Comparison of ENCODE assay signal across 19 cellular contexts in genomic region chr1:61616830-61617229, GRCh38.
"Had no signal": no experiment of that assay in that cellular context is flagged by ENCODE, and none has a peak within 500 bp of the region (broad histone marks: within the 10 kb centered on the region; RNA-seq: fewer than 3 reads in every experiment).

No MANE protein-coding gene starts in this region.

- H3K4me1 Mint-ChIP-seq: activated CD4-positive, alpha-beta memory T cell treated with anti-CD3 and anti-CD28 coated beads, Interleukin-2, amount 10 ng/mL, durations not matched to agents 7 days and 5 days; activated CD8-positive, alpha-beta memory T cell treated with anti-CD3 and anti-CD28 coated beads, Interleukin-2, amount 10 ng/mL, durations not matched to agents 7 days and 5 days; activated naive CD4-positive, alpha-beta T cell treated with anti-CD3 and anti-CD28 coated beads, Interleukin-2, amount 50 U/mL, for 24 hours; naive thymus-derived CD4-positive, alpha-beta T cell had no signal

- H3K27me3 Mint-ChIP-seq: activated naive CD4-positive, alpha-beta T cell treated with anti-CD3 and anti-CD28 coated beads, Interleukin-2, amount 50 U/mL, for 24 hours had no signal

- H3K36me3 ChIP-seq: adrenal gland, ascending aorta, heart right ventricle, sigmoid colon had no signal

- H3K4me3 Mint-ChIP-seq: activated CD4-positive, alpha-beta memory T cell treated with anti-CD3 and anti-CD28 coated beads, Interleukin-2, amount 10 ng/mL, durations not matched to agents 7 days and 5 days; activated CD8-positive, alpha-beta memory T cell treated with anti-CD3 and anti-CD28 coated beads, Interleukin-2, amount 10 ng/mL, durations not matched to agents 7 days and 5 days; activated naive CD4-positive, alpha-beta T cell treated with anti-CD3 and anti-CD28 coated beads, Interleukin-2, amount 50 U/mL, for 24 hours; naive thymus-derived CD4-positive, alpha-beta T cell; neural crest cell had no signal

- H3K9me3 Mint-ChIP-seq: activated CD4-positive, alpha-beta memory T cell treated with anti-CD3 and anti-CD28 coated beads, Interleukin-2, amount 10 ng/mL, durations not matched to agents 7 days and 5 days; activated naive CD4-positive, alpha-beta T cell treated with anti-CD3 and anti-CD28 coated beads, Interleukin-2, amount 50 U/mL, for 24 hours; naive thymus-derived CD4-positive, alpha-beta T cell; neural crest cell had no signal

- DNase-seq: activated CD4-positive, alpha-beta memory T cell treated with anti-CD3 and anti-CD28 coated beads, Interleukin-2, amount 10 ng/mL, durations not matched to agents 7 days and 5 days; activated CD4-positive, alpha-beta T cell treated with anti-CD3 and anti-CD28 coated beads for 48 hours; activated CD8-positive, alpha-beta memory T cell treated with anti-CD3 and anti-CD28 coated beads, Interleukin-2, amount 10 ng/mL, durations not matched to agents 7 days and 5 days; activated gamma-delta T cell treated with Interleukin-2 at 50 U/mL for 16 hours; heart right ventricle; left colon; naive thymus-derived CD4-positive, alpha-beta T cell; retina; sigmoid colon; stimulated activated CD4-positive, alpha-beta T cell treated with anti-CD3 and anti-CD28 coated beads, Interleukin-4, amount 100 ng/mL, for 1 hour; stimulated activated naive CD4-positive, alpha-beta T cell treated with Interleukin-2 at 50 U/mL for 16 hours; T-helper 1 cell had no signal

- H3K27ac ChIP-seq: ascending aorta, heart right ventricle, sigmoid colon had no signal

- H3K27me3 ChIP-seq: adrenal gland, ascending aorta, heart right ventricle, sigmoid colon had no signal

- H3K36me3 Mint-ChIP-seq: activated CD8-positive, alpha-beta memory T cell treated with anti-CD3 and anti-CD28 coated beads, Interleukin-2, amount 10 ng/mL, durations not matched to agents 7 days and 5 days; activated naive CD4-positive, alpha-beta T cell treated with anti-CD3 and anti-CD28 coated beads, Interleukin-2, amount 50 U/mL, for 24 hours; naive thymus-derived CD4-positive, alpha-beta T cell had no signal

- ATAC-seq: activated CD8-positive, alpha-beta memory T cell treated with anti-CD3 and anti-CD28 coated beads, Interleukin-2, amount 10 ng/mL, durations not matched to agents 7 days and 5 days; heart right ventricle; left colon; naive thymus-derived CD4-positive, alpha-beta T cell had no signal

- H3K4me2 ChIP-seq: smooth muscle cell had no signal

- H3K4me1 ChIP-seq: adrenal gland, ascending aorta, heart right ventricle had no signal

- H3K4me3 ChIP-seq: adrenal gland, ascending aorta, coronary artery, heart right ventricle, sigmoid colon, smooth muscle cell had no signal

- H3K9me3 ChIP-seq: adrenal gland, ascending aorta, heart right ventricle, sigmoid colon had no signal

- H3K27ac Mint-ChIP-seq: activated CD4-positive, alpha-beta memory T cell treated with anti-CD3 and anti-CD28 coated beads, Interleukin-2, amount 10 ng/mL, durations not matched to agents 7 days and 5 days; activated CD8-positive, alpha-beta memory T cell treated with anti-CD3 and anti-CD28 coated beads, Interleukin-2, amount 10 ng/mL, durations not matched to agents 7 days and 5 days; activated naive CD4-positive, alpha-beta T cell treated with anti-CD3 and anti-CD28 coated beads, Interleukin-2, amount 50 U/mL, for 24 hours; naive thymus-derived CD4-positive, alpha-beta T cell; progenitor cell of endocrine pancreas had no signal
